ENCODE assay signal across 25 cellular contexts in the genomic region with DNA sequence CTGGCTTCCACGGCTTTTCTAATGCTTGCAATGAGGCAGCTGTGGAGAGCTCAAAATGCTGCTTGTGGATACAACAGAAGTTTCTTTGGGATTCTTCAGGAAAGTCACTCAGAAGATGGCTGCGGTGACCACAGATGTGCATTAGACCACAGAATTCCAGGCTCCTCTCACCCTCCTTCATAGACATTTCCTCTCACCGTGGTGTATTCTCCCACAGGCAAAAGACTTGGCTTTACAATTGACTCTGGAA.
"Had no signal": no experiment of that assay in that cellular context is flagged by ENCODE, and none has a peak within 500 bp of the region (broad histone marks: within the 10 kb centered on the region; RNA-seq: fewer than 3 reads in every experiment).

No MANE protein-coding gene starts in this region.

- H3K9me3 Mint-ChIP-seq: memory B cell; mesothelial cell of epicardium; natural killer cell treated with Interleukin-12 subunit alpha and Interleukin-12 subunit beta and Interleukin-15 and Interleukin-18, amount 100 ng/mL, for 72 hours; stimulated activated memory B cell treated with anti-CD40 and anti-IgM and Interleukin-4, amounts not matched to agents 10 μg/mL and 1 μg/mL and 100 μg/mL, for 72 hours; stimulated activated naive CD8-positive, alpha-beta T cell treated with anti-CD3 and anti-CD28 coated beads, Interleukin-15, Interleukin-2, amounts not matched to agents 100 ng/mL and 50 ng/mL, for 24 hours had no signal

- H3K4me1 ChIP-seq: gastrocnemius medialis, lower lobe of right lung, spleen, testis, tibial nerve, upper lobe of right lung, vagina had no signal

- H3K27ac Mint-ChIP-seq: memory B cell; mesothelial cell of epicardium; natural killer cell treated with Interleukin-12 subunit alpha and Interleukin-12 subunit beta and Interleukin-15 and Interleukin-18, amount 100 ng/mL, for 72 hours; stimulated activated memory B cell treated with anti-CD40 and anti-IgM and Interleukin-4, amounts not matched to agents 10 μg/mL and 1 μg/mL and 100 μg/mL, for 72 hours; stimulated activated naive CD8-positive, alpha-beta T cell treated with anti-CD3 and anti-CD28 coated beads, Interleukin-15, Interleukin-2, amounts not matched to agents 100 ng/mL and 50 ng/mL, for 24 hours had no signal

- H3K27me3 ChIP-seq: gastrocnemius medialis, heart right ventricle, spleen, testis, tibial nerve, upper lobe of right lung, vagina had no signal

- H3K27me3 Mint-ChIP-seq: memory B cell; stimulated activated memory B cell treated with anti-CD40 and anti-IgM and Interleukin-4, amounts not matched to agents 10 μg/mL and 1 μg/mL and 100 μg/mL, for 72 hours; stimulated activated naive CD8-positive, alpha-beta T cell treated with anti-CD3 and anti-CD28 coated beads, Interleukin-15, Interleukin-2, amounts not matched to agents 100 ng/mL and 50 ng/mL, for 24 hours had no signal

- H3K4me3 Mint-ChIP-seq: memory B cell; mesothelial cell of epicardium; natural killer cell treated with Interleukin-12 subunit alpha and Interleukin-12 subunit beta and Interleukin-15 and Interleukin-18, amount 100 ng/mL, for 72 hours; stimulated activated memory B cell treated with anti-CD40 and anti-IgM and Interleukin-4, amounts not matched to agents 10 μg/mL and 1 μg/mL and 100 μg/mL, for 72 hours; stimulated activated naive CD8-positive, alpha-beta T cell treated with anti-CD3 and anti-CD28 coated beads, Interleukin-15, Interleukin-2, amounts not matched to agents 100 ng/mL and 50 ng/mL, for 24 hours had no signal

- H3K4me1 Mint-ChIP-seq: stimulated activated memory B cell treated with anti-CD40 and anti-IgM and Interleukin-4, amounts not matched to agents 10 μg/mL and 1 μg/mL and 100 μg/mL, for 72 hours had no signal

- H3K36me3 Mint-ChIP-seq: mesothelial cell of epicardium; natural killer cell treated with Interleukin-12 subunit alpha and Interleukin-12 subunit beta and Interleukin-15 and Interleukin-18, amount 100 ng/mL, for 72 hours; stimulated activated memory B cell treated with anti-CD40 and anti-IgM and Interleukin-4, amounts not matched to agents 10 μg/mL and 1 μg/mL and 100 μg/mL, for 72 hours had no signal

- ATAC-seq: esophagus mucosa; gastrocnemius medialis; heart right ventricle; left cardiac atrium; lower lobe of right lung; natural killer cell treated with Interleukin-12 subunit alpha and Interleukin-12 subunit beta and Interleukin-15 and Interleukin-18, amount 100 ng/mL, for 72 hours; sciatic nerve; stimulated activated memory B cell treated with anti-CD40 and anti-IgM and Interleukin-4, amounts not matched to agents 10 μg/mL and 1 μg/mL and 100 μg/mL, for 72 hours; upper lobe of right lung had no signal

- H3K4me3 ChIP-seq: coronary artery, gastrocnemius medialis, heart right ventricle, left ventricle myocardium inferior, lower lobe of right lung, spleen, testis, tibial nerve, upper lobe of right lung, vagina had no signal

- H3K27ac ChIP-seq: coronary artery, gastrocnemius medialis, heart right ventricle, left ventricle myocardium inferior, lower lobe of right lung, spleen, testis, tibial nerve, upper lobe of right lung, vagina had no signal

- DNase-seq: effector CD8-positive, alpha-beta T cell; gastrocnemius medialis; heart right ventricle; hypothalamus; kidney; left cardiac atrium; left ventricle myocardium inferior; lower lobe of right lung; posterior cingulate gyrus; spleen; stimulated activated CD4-positive, alpha-beta T cell treated with anti-CD3 and anti-CD28 coated beads, Interleukin-15, amount 100 ng/mL, for 24 hours; stimulated activated CD4-positive, alpha-beta T cell treated with anti-CD3 and anti-CD28 coated beads, Interleukin-1b, Interleukin-23, amount 100 ng/mL, for 48 hours; stimulated activated CD4-positive, alpha-beta T cell treated with anti-CD3 and anti-CD28 coated beads, Interleukin-4, amount 100 ng/mL, for 24 hours; testis; upper lobe of right lung had no signal

- H3K36me3 ChIP-seq: gastrocnemius medialis, heart right ventricle, left ventricle myocardium inferior, lower lobe of right lung, spleen, tibial nerve, upper lobe of right lung, vagina had no signal

- H3K9me3 ChIP-seq: gastrocnemius medialis, heart right ventricle, left ventricle myocardium inferior, lower lobe of right lung, spleen, testis, tibial nerve, upper lobe of right lung, vagina had no signal
